In genomic region chr17:21252289-21252874, GRCh38 we compare ENCODE assay signal across 8 cellular contexts. TPM values are rescaled to one million over a fixed set of nuclear protein-coding genes. Genes with fewer than 3 reads are reported as not detected.
DNase-seq lines count a peak whose midpoint lies in the region; ATAC-seq and TF ChIP-seq lines count a peak whose summit lies in the region.

No MANE protein-coding gene starts in this region.

- peaks cover 21% of the 10 kb centered on the region for H3K4me1 Mint-ChIP-seq in activated B cell treated with CpG ODN at 0.5 μM for 24 hours

- ATAC-seq in activated B cell treated with CpG ODN at 0.5 μM for 24 hours (ENCODE audit: low read depth): peak; percentile 5
- ATAC-seq in HG03196 (IDR thresholded peaks at IDR 0.05; ENCODE audit: unreplicated experiment): no peak
- ATAC-seq in GM21619 (IDR thresholded peaks at IDR 0.05; ENCODE audit: unreplicated experiment): no peak

- no peak for TF ChIP-seq POLR2A in stomach (IDR thresholded peaks at IDR 0.05)

- H3K27me3 Mint-ChIP-seq in activated B cell treated with CpG ODN at 0.5 μM for 24 hours: no peaks in the 10 kb centered on the region

- POLR2A ChIA-PET in activated B cell treated with CpG ODN at 0.5 μM for 24 hours (lab: Charles Lee): interaction anchor here (0.6 to 2.7 kb wide), 5 partner anchors 35 to 217 kb away, joined by 3 to 10 read pairs (median 3); no protein-coding TSS in a partner anchor

- H3K4me3 Mint-ChIP-seq in activated B cell treated with CpG ODN at 0.5 μM for 24 hours: peak overlapping the region; percentile 76

- peak; percentile 44 for DNase-seq in NCI-H82 (lab: John Stamatoyannopoulos, UW)
- DNase-seq in NCI-H82 treated with DMSO at 0.1 percent for 48 hours (lab: John Stamatoyannopoulos, UW; ENCODE audit: unreplicated experiment): no peak
- no peak for DNase-seq in activated B cell treated with CpG ODN at 0.5 μM for 24 hours
- DNase-seq in stomach: no peak
- no peak for DNase-seq in KG1 (lab: John Stamatoyannopoulos, UW)

- H3K27ac Mint-ChIP-seq in activated B cell treated with CpG ODN at 0.5 μM for 24 hours: peak overlapping the region; percentile 4

- TF ChIP-seq CTCF in activated B cell treated with CpG ODN at 0.5 μM for 24 hours (IDR thresholded peaks at IDR 0.05) (no peak), stomach (IDR thresholded peaks at IDR 0.05) (no peak)

- no peaks in the 10 kb centered on the region for H3K36me3 Mint-ChIP-seq in activated B cell treated with CpG ODN at 0.5 μM for 24 hours (ENCODE audit: low read depth)

- peaks cover 0 to 4% (median 2%) of the 10 kb centered on the region in 4 donors for H3K36me3 ChIP-seq in stomach

- CTCF ChIA-PET in activated B cell treated with CpG ODN at 0.5 μM for 24 hours (lab: Charles Lee): no interaction called here

- no peaks in the 10 kb centered on the region for H3K9me3 ChIP-seq in iPS-18c (ENCODE audit: control insufficient read depth, insufficient read depth, low read length)
- H3K9me3 ChIP-seq in stomach: no peaks in the 10 kb centered on the region

- WGBS in stomach, 5 donors: 12 to 25% (median 17%) methylated on average over 7 to 16 of the region's 16 CpGs

- peaks cover 19 to 55% (median 36%) of the 10 kb centered on the region in 4 donors for H3K4me1 ChIP-seq in stomach

- H3K27ac ChIP-seq in stomach: peak overlapping the region in 4 of 5 donors; percentile 64 to 85 (median 80)

- H3K27me3 ChIP-seq in stomach: no peaks in the 10 kb centered on the region

- no peaks in the 10 kb centered on the region for H3K9me3 Mint-ChIP-seq in activated B cell treated with CpG ODN at 0.5 μM for 24 hours

- intact Hi-C loops in activated B cell treated with CpG ODN at 0.5 μM for 24 hours (cut with micrococcal nuclease): no loop called here
- intact Hi-C loops in stomach (cut with DNase I; ENCODE audit: low total_unique reads): no loop called here

- peak overlapping the region; percentile 60 for H3K4me3 ChIP-seq in iPS-18c (ENCODE audit: insufficient read depth, low read depth, low read length)
- H3K4me3 ChIP-seq in stomach: peak overlapping the region; percentile 70 to 85 (median 72)

- TF ChIP-seq EP300 in stomach (IDR thresholded peaks at IDR 0.05): no peak

RNA-seq across cellular contexts. Expression of gene NATD1, which starts 0.8 kb away (rescaled TPM):
- total RNA-seq in activated B cell treated with CpG ODN at 0.5 μM for 24 hours (1.5 and 1.7 TPM in 2 replicates), stomach (1 to 10 TPM; 2.2 to 9.0 (median 3.8) TPM)
- polyA plus RNA-seq in stomach: 1 to 10 TPM; 2.2 to 6.7 (median 4.9) TPM

RNA-seq across cellular contexts. Expression of gene MAP2K3, which starts 32.1 kb away (rescaled TPM):
- total RNA-seq in activated B cell treated with CpG ODN at 0.5 μM for 24 hours: 75.1 and 81.1 TPM in 2 replicates
- 100 to 1,000 TPM in 1 of 5 donors, 10 to 100 TPM in 4; 22.6 to 101 (median 66.2) TPM for total RNA-seq in stomach
- 10 to 100 TPM; 27.8 to 41.2 (median 40.6) TPM for polyA plus RNA-seq in stomach

RNA-seq across cellular contexts. Expression of gene TMEM11, which starts 38.4 kb away (rescaled TPM):
- total RNA-seq in activated B cell treated with CpG ODN at 0.5 μM for 24 hours: 21.2 and 22.2 TPM in 2 replicates
- 10 to 100 TPM in 1 of 5 donors, 1 to 10 TPM in 3, under 1 TPM in 1; 0.87 to 17.7 (median 2.3) TPM for total RNA-seq in stomach
- 10 to 100 TPM; 23.8 to 30.8 (median 25.0) TPM for polyA plus RNA-seq in stomach
